20 cellular contexts compared by ENCODE assay signal in the genomic region with DNA sequence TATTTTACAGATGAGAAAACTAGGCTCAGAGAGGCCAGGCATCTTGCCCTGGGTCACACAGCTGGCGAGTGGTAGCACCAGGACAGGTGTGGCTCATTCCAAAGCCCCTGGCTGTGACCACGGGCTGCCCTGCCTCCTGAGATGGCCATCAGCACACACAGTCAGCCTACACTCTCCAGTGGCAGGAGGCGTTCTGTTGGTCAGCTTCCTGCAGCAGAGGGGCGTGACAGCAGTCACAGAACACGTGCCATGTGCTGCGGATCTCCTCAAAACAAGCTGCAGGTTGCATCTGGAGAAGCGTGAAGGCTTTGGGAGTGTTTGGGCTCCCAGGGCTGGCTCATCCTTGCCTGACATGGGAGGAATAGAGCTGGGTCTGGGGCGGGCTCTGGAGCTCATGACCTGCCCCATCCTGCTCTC.
"Had no signal": no experiment of that assay in that cellular context is flagged by ENCODE, and none has a peak within 500 bp of the region (broad histone marks: within the 10 kb centered on the region; RNA-seq: fewer than 3 reads in every experiment).

No MANE protein-coding gene starts in this region.

- ATAC-seq: activated CD8-positive, alpha-beta T cell treated with anti-CD3 and anti-CD28 coated beads, Interleukin-2, amount 10 ng/mL, durations not matched to agents 7 days and 5 days; activated naive CD8-positive, alpha-beta T cell treated with anti-CD3 and anti-CD28 coated beads, Interleukin-2, amount 50 U/mL, for 24 hours; left lung; naive thymus-derived CD8-positive, alpha-beta T cell had no signal

- H2AFZ ChIP-seq: parathyroid adenoma had no signal

- H3K4me2 ChIP-seq: smooth muscle cell had no signal

- H3K9me3 ChIP-seq: heart right ventricle, left lung, thyroid gland had no signal

- H3K27ac ChIP-seq: heart right ventricle, left lung, parathyroid adenoma, thyroid gland had no signal

- H3K27me3 ChIP-seq: left lung, thyroid gland had no signal

- H3K4me3 ChIP-seq: heart right ventricle, left lung, lung, smooth muscle cell, thyroid gland had no signal

- DNase-seq: activated CD4-positive, alpha-beta T cell treated with anti-CD3 and anti-CD28 coated beads for 1 hour; activated CD4-positive, alpha-beta T cell treated with anti-CD3 and anti-CD28 coated beads, Interleukin-2, amount 50 U/mL, for 1 hour; activated CD8-positive, alpha-beta T cell treated with anti-CD3 and anti-CD28 coated beads, Interleukin-2, amount 10 ng/mL, durations not matched to agents 7 days and 5 days; activated gamma-delta T cell; activated naive CD4-positive, alpha-beta T cell treated with anti-CD3 and anti-CD28 coated beads, Interleukin-2, amount 50 U/mL, for 16 hours; activated naive CD8-positive, alpha-beta T cell treated with anti-CD3 and anti-CD28 coated beads, Interleukin-2, amount 50 U/mL, for 24 hours; effector CD4-positive, alpha-beta T cell; erythroblast; foreskin fibroblast; heart right ventricle; left lung; naive thymus-derived CD8-positive, alpha-beta T cell; stimulated activated CD4-positive, alpha-beta T cell treated with anti-CD3 and anti-CD28 coated beads, Interleukin-4, amount 100 ng/mL, for 1 hour; stimulated activated naive CD4-positive, alpha-beta T cell; thyroid gland had no signal

- H3K79me2 ChIP-seq: parathyroid adenoma had no signal

- FAIRE-seq: endometrium, TTC549 had no signal

- H3K9ac ChIP-seq: parathyroid adenoma had no signal

- H3K36me3 ChIP-seq: heart right ventricle, left lung, thyroid gland had no signal

- H3K4me1 ChIP-seq: left lung, thyroid gland had no signal
